1 cellular context compared by ENCODE assay signal in genomic region chr1:27936370-27936769, GRCh38.
TF ChIP-seq lines count a peak whose summit lies in the region.

No MANE protein-coding gene starts in this region.

TF ChIP-seq in WTC11, 78 proteins besides CTCF, POLR2A, EP300 and RAD21 (continued from another document):
- no peak for TF ChIP-seq AFF4 (CRISPR knock-in tag; IDR thresholded peaks at IDR 0.05; ENCODE audit: borderline replicate concordance)
- no peak for TF ChIP-seq JUN (CRISPR knock-in tag; IDR thresholded peaks at IDR 0.05)
- TF ChIP-seq ATF3 (CRISPR knock-in tag; conservative IDR thresholded peaks at IDR 0.05), result no peak
- TF ChIP-seq AR (CRISPR knock-in tag; IDR thresholded peaks at IDR 0.05), result no peak
